In the genomic region with DNA sequence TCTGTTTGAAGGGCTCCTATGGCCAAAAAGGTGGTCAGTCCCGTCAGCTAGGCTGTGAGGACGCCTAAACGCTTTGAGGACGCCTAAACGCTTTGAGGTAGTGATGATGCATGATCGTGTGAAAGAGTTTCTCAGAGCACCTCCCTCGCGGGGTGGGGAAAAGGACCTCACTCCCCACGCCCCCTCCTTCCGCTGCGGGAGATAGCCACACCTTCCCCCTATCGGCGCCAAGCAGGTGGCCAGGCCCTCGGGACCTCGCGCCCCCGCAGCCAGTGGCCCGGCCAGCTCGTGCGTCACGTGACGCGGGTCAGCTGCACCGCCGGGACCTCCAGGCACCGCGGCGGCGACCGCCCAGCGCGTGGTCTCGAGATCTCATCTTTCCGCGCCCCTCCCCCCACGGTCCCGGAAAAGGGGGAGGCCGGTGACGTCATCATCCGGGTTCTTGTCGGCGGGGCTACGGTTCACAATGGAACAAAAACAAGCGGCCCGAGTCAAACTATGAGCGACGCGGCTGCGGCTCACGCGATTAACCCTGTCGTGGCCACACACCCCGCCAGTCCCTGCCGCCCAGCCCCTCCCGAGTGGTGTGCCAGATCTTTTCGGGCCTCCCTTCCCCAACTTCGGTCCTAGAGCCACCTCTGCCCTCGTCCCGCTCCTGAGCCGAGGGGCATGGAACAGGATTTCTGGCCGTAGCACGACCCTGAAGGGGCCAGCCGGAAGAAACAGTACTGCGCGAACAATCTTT, we compare ENCODE assay signal across 1 cellular context.
TF ChIP-seq lines count a peak whose summit lies in the region.

No MANE protein-coding gene starts in this region.

TF ChIP-seq in HEK293, 187 proteins besides CTCF, POLR2A, EP300 and RAD21 (continued from another document and continues in another):
- TF ChIP-seq ZNF426 (tag by site-specific recombination; IDR thresholded peaks at IDR 0.05): no peak
- TF ChIP-seq TCF7L2 (IDR thresholded peaks at IDR 0.05; ENCODE audit: borderline replicate concordance, low read depth, low read length): peak; percentile 58; the same call in 1 of the 2 replicates
- TF ChIP-seq, protein P1, sequence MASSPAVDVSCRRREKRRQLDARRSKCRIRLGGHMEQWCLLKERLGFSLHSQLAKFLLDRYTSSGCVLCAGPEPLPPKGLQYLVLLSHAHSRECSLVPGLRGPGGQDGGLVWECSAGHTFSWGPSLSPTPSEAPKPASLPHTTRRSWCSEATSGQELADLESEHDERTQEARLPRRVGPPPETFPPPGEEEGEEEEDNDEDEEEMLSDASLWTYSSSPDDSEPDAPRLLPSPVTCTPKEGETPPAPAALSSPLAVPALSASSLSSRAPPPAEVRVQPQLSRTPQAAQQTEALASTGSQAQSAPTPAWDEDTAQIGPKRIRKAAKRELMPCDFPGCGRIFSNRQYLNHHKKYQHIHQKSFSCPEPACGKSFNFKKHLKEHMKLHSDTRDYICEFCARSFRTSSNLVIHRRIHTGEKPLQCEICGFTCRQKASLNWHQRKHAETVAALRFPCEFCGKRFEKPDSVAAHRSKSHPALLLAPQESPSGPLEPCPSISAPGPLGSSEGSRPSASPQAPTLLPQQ (tag by site-specific recombination; IDR thresholded peaks at IDR 0.05): peak; percentile 88
- TF ChIP-seq ZNF16 (tag by site-specific recombination; IDR thresholded peaks at IDR 0.05; ENCODE audit: low read depth): no peak; the same call in 1 of the 2 replicates
- peak; percentile 57; the same call in 1 of the 2 replicates for TF ChIP-seq ZNF184 (tag by site-specific recombination; IDR thresholded peaks at IDR 0.05)
- TF ChIP-seq ZSCAN23 (tag by site-specific recombination; IDR thresholded peaks at IDR 0.05): peak; percentile 97
- TF ChIP-seq, protein P2, sequence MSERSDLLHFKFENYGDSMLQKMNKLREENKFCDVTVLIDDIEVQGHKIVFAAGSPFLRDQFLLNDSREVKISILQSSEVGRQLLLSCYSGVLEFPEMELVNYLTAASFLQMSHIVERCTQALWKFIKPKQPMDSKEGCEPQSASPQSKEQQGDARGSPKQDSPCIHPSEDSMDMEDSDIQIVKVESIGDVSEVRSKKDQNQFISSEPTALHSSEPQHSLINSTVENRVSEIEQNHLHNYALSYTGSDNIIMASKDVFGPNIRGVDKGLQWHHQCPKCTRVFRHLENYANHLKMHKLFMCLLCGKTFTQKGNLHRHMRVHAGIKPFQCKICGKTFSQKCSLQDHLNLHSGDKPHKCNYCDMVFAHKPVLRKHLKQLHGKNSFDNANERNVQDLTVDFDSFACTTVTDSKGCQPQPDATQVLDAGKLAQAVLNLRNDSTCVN (tag by site-specific recombination; optimal IDR thresholded peaks at IDR 0.05): peak; percentile 86
- TF ChIP-seq MZF1 (tag by site-specific recombination; IDR thresholded peaks at IDR 0.05; ENCODE audit: borderline replicate concordance): peak; percentile 5; the same call in 1 of the 2 replicates
- TF ChIP-seq, protein P3, sequence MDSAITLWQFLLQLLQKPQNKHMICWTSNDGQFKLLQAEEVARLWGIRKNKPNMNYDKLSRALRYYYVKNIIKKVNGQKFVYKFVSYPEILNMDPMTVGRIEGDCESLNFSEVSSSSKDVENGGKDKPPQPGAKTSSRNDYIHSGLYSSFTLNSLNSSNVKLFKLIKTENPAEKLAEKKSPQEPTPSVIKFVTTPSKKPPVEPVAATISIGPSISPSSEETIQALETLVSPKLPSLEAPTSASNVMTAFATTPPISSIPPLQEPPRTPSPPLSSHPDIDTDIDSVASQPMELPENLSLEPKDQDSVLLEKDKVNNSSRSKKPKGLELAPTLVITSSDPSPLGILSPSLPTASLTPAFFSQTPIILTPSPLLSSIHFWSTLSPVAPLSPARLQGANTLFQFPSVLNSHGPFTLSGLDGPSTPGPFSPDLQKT (IDR thresholded peaks at IDR 0.05; ENCODE audit: borderline replicate concordance, low read depth, low read length): no peak; the same call in 1 of the 2 replicates
- TF ChIP-seq ZNF157 (tag by site-specific recombination; IDR thresholded peaks at IDR 0.05): peak; percentile 51; the same call in 1 of the 2 replicates
- TF ChIP-seq, protein P4, sequence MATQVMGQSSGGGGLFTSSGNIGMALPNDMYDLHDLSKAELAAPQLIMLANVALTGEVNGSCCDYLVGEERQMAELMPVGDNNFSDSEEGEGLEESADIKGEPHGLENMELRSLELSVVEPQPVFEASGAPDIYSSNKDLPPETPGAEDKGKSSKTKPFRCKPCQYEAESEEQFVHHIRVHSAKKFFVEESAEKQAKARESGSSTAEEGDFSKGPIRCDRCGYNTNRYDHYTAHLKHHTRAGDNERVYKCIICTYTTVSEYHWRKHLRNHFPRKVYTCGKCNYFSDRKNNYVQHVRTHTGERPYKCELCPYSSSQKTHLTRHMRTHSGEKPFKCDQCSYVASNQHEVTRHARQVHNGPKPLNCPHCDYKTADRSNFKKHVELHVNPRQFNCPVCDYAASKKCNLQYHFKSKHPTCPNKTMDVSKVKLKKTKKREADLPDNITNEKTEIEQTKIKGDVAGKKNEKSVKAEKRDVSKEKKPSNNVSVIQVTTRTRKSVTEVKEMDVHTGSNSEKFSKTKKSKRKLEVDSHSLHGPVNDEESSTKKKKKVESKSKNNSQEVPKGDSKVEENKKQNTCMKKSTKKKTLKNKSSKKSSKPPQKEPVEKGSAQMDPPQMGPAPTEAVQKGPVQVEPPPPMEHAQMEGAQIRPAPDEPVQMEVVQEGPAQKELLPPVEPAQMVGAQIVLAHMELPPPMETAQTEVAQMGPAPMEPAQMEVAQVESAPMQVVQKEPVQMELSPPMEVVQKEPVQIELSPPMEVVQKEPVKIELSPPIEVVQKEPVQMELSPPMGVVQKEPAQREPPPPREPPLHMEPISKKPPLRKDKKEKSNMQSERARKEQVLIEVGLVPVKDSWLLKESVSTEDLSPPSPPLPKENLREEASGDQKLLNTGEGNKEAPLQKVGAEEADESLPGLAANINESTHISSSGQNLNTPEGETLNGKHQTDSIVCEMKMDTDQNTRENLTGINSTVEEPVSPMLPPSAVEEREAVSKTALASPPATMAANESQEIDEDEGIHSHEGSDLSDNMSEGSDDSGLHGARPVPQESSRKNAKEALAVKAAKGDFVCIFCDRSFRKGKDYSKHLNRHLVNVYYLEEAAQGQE (tag by site-specific recombination; IDR thresholded peaks at IDR 0.05): no peak
- TF ChIP-seq ZNF174 (tag by site-specific recombination; IDR thresholded peaks at IDR 0.05): no peak
- TF ChIP-seq ZFP41 (tag by site-specific recombination; IDR thresholded peaks at IDR 0.05; ENCODE audit: borderline replicate concordance): no peak
- TF ChIP-seq ZBTB48 (tag by site-specific recombination; IDR thresholded peaks at IDR 0.05): peak; percentile 88; the same call in 1 of the 2 replicates
- peak; percentile 99 for TF ChIP-seq ZNF629 (tag by site-specific recombination; IDR thresholded peaks at IDR 0.05)
- TF ChIP-seq ZNF549 (tag by site-specific recombination; IDR thresholded peaks at IDR 0.05): no peak
- TF ChIP-seq, protein P5, sequence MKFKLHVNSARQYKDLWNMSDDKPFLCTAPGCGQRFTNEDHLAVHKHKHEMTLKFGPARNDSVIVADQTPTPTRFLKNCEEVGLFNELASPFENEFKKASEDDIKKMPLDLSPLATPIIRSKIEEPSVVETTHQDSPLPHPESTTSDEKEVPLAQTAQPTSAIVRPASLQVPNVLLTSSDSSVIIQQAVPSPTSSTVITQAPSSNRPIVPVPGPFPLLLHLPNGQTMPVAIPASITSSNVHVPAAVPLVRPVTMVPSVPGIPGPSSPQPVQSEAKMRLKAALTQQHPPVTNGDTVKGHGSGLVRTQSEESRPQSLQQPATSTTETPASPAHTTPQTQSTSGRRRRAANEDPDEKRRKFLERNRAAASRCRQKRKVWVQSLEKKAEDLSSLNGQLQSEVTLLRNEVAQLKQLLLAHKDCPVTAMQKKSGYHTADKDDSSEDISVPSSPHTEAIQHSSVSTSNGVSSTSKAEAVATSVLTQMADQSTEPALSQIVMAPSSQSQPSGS (tag by site-specific recombination; IDR thresholded peaks at IDR 0.05; ENCODE audit: low read depth): peak; percentile 100
- peak; percentile 96 for TF ChIP-seq ZFHX2 (tag by site-specific recombination; conservative IDR thresholded peaks at IDR 0.05)
- TF ChIP-seq REPIN1 (tag by site-specific recombination; IDR thresholded peaks at IDR 0.05; ENCODE audit: low read depth): 0 out of 2 replicates have a peak, but pooled peaks have one; percentile 24
- TF ChIP-seq ZNF473 (tag by site-specific recombination; IDR thresholded peaks at IDR 0.05): no peak
- TF ChIP-seq ZNF114 (tag by site-specific recombination; IDR thresholded peaks at IDR 0.05): no peak
- no peak for TF ChIP-seq ZNF302 (tag by site-specific recombination; IDR thresholded peaks at IDR 0.05; ENCODE audit: low read depth)
- TF ChIP-seq ZNF239 (tag by site-specific recombination; IDR thresholded peaks at IDR 0.05): no peak
- TF ChIP-seq ZNF596 (tag by site-specific recombination; IDR thresholded peaks at IDR 0.05): peak; percentile 36
- TF ChIP-seq, protein P6, sequence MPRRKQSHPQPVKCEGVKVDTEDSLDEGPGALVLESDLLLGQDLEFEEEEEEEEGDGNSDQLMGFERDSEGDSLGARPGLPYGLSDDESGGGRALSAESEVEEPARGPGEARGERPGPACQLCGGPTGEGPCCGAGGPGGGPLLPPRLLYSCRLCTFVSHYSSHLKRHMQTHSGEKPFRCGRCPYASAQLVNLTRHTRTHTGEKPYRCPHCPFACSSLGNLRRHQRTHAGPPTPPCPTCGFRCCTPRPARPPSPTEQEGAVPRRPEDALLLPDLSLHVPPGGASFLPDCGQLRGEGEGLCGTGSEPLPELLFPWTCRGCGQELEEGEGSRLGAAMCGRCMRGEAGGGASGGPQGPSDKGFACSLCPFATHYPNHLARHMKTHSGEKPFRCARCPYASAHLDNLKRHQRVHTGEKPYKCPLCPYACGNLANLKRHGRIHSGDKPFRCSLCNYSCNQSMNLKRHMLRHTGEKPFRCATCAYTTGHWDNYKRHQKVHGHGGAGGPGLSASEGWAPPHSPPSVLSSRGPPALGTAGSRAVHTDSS (tag by site-specific recombination; IDR thresholded peaks at IDR 0.05): peak; percentile 31; the same call in 1 of the 2 replicates
- 0 out of 2 replicates have a peak, but pooled peaks have one; percentile 55 for TF ChIP-seq ZNF548 (tag by site-specific recombination; IDR thresholded peaks at IDR 0.05)
- TF ChIP-seq ZBTB17 (tag by site-specific recombination; IDR thresholded peaks at IDR 0.05): peak; percentile 90
- TF ChIP-seq ZNF837 (tag by site-specific recombination; IDR thresholded peaks at IDR 0.05): no peak
- TF ChIP-seq ZNF175 (tag by site-specific recombination; IDR thresholded peaks at IDR 0.05): no peak
- TF ChIP-seq, protein P7, sequence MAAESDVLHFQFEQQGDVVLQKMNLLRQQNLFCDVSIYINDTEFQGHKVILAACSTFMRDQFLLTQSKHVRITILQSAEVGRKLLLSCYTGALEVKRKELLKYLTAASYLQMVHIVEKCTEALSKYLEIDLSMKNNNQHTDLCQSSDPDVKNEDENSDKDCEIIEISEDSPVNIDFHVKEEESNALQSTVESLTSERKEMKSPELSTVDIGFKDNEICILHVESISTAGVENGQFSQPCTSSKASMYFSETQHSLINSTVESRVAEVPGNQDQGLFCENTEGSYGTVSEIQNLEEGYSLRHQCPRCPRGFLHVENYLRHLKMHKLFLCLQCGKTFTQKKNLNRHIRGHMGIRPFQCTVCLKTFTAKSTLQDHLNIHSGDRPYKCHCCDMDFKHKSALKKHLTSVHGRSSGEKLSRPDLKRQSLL (tag by site-specific recombination; IDR thresholded peaks at IDR 0.05): peak; percentile 83; the same call in 1 of the 2 replicates
- no peak for TF ChIP-seq ZNF776 (tag by site-specific recombination; IDR thresholded peaks at IDR 0.05; ENCODE audit: borderline replicate concordance)
- no peak for TF ChIP-seq ZNF292 (tag by site-specific recombination; IDR thresholded peaks at IDR 0.05; ENCODE audit: borderline replicate concordance, low read depth)
- TF ChIP-seq ZNF544 (tag by site-specific recombination; IDR thresholded peaks at IDR 0.05): no peak
- TF ChIP-seq, protein P8, sequence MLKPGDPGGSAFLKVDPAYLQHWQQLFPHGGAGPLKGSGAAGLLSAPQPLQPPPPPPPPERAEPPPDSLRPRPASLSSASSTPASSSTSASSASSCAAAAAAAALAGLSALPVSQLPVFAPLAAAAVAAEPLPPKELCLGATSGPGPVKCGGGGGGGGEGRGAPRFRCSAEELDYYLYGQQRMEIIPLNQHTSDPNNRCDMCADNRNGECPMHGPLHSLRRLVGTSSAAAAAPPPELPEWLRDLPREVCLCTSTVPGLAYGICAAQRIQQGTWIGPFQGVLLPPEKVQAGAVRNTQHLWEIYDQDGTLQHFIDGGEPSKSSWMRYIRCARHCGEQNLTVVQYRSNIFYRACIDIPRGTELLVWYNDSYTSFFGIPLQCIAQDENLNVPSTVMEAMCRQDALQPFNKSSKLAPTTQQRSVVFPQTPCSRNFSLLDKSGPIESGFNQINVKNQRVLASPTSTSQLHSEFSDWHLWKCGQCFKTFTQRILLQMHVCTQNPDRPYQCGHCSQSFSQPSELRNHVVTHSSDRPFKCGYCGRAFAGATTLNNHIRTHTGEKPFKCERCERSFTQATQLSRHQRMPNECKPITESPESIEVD (tag by site-specific recombination; IDR thresholded peaks at IDR 0.05): peak; percentile 61; the same call in 1 of the 2 replicates
- no peak for TF ChIP-seq ZNF830 (tag by site-specific recombination; IDR thresholded peaks at IDR 0.05; ENCODE audit: low read depth)
- no peak for TF ChIP-seq YY2 (tag by site-specific recombination; IDR thresholded peaks at IDR 0.05)
- TF ChIP-seq, protein P9, sequence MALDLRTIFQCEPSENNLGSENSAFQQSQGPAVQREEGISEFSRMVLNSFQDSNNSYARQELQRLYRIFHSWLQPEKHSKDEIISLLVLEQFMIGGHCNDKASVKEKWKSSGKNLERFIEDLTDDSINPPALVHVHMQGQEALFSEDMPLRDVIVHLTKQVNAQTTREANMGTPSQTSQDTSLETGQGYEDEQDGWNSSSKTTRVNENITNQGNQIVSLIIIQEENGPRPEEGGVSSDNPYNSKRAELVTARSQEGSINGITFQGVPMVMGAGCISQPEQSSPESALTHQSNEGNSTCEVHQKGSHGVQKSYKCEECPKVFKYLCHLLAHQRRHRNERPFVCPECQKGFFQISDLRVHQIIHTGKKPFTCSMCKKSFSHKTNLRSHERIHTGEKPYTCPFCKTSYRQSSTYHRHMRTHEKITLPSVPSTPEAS (tag by site-specific recombination; IDR thresholded peaks at IDR 0.05): peak; percentile 71; the same call in 1 of the 2 replicates
- peak; percentile 87 for TF ChIP-seq SP3 (tag by site-specific recombination; IDR thresholded peaks at IDR 0.05)
- TF ChIP-seq SP2 (tag by site-specific recombination; IDR thresholded peaks at IDR 0.05): peak; percentile 86
- TF ChIP-seq, protein P10, sequence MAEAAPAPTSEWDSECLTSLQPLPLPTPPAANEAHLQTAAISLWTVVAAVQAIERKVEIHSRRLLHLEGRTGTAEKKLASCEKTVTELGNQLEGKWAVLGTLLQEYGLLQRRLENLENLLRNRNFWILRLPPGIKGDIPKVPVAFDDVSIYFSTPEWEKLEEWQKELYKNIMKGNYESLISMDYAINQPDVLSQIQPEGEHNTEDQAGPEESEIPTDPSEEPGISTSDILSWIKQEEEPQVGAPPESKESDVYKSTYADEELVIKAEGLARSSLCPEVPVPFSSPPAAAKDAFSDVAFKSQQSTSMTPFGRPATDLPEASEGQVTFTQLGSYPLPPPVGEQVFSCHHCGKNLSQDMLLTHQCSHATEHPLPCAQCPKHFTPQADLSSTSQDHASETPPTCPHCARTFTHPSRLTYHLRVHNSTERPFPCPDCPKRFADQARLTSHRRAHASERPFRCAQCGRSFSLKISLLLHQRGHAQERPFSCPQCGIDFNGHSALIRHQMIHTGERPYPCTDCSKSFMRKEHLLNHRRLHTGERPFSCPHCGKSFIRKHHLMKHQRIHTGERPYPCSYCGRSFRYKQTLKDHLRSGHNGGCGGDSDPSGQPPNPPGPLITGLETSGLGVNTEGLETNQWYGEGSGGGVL (tag by site-specific recombination; IDR thresholded peaks at IDR 0.05): no peak; the same call in none of the 2 replicates
